13 cellular contexts compared by ENCODE assay signal in genomic region chr6:70823651-70824050, GRCh38.
"Had no signal": no experiment of that assay in that cellular context is flagged by ENCODE, and none has a peak within 500 bp of the region (broad histone marks: within the 10 kb centered on the region; RNA-seq: fewer than 3 reads in every experiment).

No MANE protein-coding gene starts in this region.

- H3K27ac ChIP-seq: adrenal gland, coronary artery, epithelial cell of prostate, hepatocyte, upper lobe of right lung had no signal

- H3K4me1 ChIP-seq: adrenal gland, upper lobe of right lung had no signal

- H3K36me3 ChIP-seq: adrenal gland, upper lobe of right lung had no signal

- H3K9me3 ChIP-seq: adrenal gland, upper lobe of right lung had no signal

- H3K4me3 ChIP-seq: adrenal gland, coronary artery, hepatocyte, upper lobe of right lung had no signal

- ATAC-seq: stimulated activated naive CD8-positive, alpha-beta T cell treated with anti-CD3 and anti-CD28 coated beads, Interleukin-15, Interleukin-2, amounts not matched to agents 100 U/mL and 50 U/mL, for 24 hours; upper lobe of right lung had no signal

- H3K27me3 ChIP-seq: adrenal gland, hepatocyte, upper lobe of right lung had no signal

- DNase-seq: activated CD4-positive, alpha-beta T cell treated with anti-CD3 and anti-CD28 coated beads, Interleukin-2, amount 50 U/mL, for 4 hours; activated CD4-positive, CD25-positive, alpha-beta regulatory T cell treated with anti-CD3 and anti-CD28 coated beads, Interleukin-2, amount 50 U/mL, for 72 hours; activated naive CD4-positive, alpha-beta T cell treated with anti-CD3 and anti-CD28 coated beads, Interleukin-2, amount 50 U/mL, for 16 hours; activated T-cell treated with anti-CD3 and anti-CD28 coated beads, Interleukin-2, amount 50 U/mL, for 1 hour; adrenal gland; caudate nucleus; effector memory CD4-positive, alpha-beta T cell; stimulated activated CD4-positive, alpha-beta T cell treated with anti-CD3 and anti-CD28 coated beads, Interleukin-12 subunit alpha, Interleukin-12 subunit beta, amount 100 ng/mL, for 4 hours; stimulated activated naive CD8-positive, alpha-beta T cell treated with anti-CD3 and anti-CD28 coated beads, Interleukin-15, Interleukin-2, amounts not matched to agents 100 U/mL and 50 U/mL, for 24 hours; upper lobe of right lung had no signal
